Comparison of ENCODE assay signal across 8 cellular contexts in the genomic region with DNA sequence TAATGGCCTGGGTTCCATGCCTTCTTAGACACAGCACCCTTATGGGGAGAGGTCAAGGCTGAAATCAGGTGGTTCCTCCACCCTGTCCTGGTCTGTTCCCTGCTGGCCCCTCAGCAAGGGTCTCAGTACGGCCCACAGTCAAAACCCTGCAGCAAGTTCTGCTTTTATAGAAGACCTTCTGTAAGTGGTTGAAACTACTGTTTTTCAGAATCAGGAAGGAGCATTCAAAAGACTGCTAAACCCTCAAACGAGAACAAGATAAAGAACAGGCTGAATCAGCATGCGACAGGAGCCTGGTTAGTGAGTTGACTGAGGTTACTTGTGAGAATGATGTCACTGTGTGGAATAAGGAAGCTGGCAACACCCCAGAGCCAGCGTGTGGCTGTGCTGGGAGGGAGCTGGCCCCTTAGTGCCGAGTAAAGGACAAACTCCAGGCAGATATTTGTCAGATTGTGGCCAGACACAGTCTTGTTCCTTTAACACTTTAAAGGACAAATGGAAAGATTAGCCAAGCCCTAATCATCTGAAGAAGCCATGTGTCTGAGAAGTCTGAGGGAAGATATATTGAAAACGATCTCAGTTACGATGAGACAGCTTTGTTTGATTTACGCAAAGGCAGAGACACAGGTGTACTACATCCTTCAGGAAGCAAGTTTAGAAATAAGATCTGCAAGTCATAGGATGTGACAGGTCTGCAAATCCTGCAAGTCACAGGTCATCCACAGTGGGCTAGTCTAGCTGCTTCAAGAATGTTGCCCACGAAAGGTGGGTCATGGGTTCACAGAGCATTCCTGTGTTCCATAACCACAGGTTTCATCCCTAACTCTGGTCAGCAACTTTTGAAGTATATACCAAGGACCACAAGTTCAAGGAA. TPM values are rescaled to one million over a fixed set of nuclear protein-coding genes. Genes with fewer than 3 reads are reported as not detected.
A peak's percentile ranks its signal among the peaks of the same experiment; 100 is the strongest.
DNase-seq lines count a peak whose midpoint lies in the region; ATAC-seq and TF ChIP-seq lines count a peak whose summit lies in the region.

No MANE protein-coding gene starts in this region.

- peak overlapping the region; percentile 79 for H3K27ac Mint-ChIP-seq in T-helper 2 cell treated with Interferon-gamma antibody and Interleukin-4, amounts not matched to agents 5 μg/mL and 100 μg/mL, for 36 hours

- H3K9me3 ChIP-seq in colonic mucosa: no peaks in the 10 kb centered on the region
- no peaks in the 10 kb centered on the region for H3K9me3 ChIP-seq in stomach

- H3K4me3 Mint-ChIP-seq in T-helper 2 cell treated with Interferon-gamma antibody and Interleukin-4, amounts not matched to agents 5 μg/mL and 100 μg/mL, for 36 hours: peak overlapping the region; percentile 61

- H3K27me3 ChIP-seq in colonic mucosa (no peaks in the 10 kb centered on the region), stomach (no peaks in the 10 kb centered on the region)

- H3K36me3 Mint-ChIP-seq in T-helper 2 cell treated with Interferon-gamma antibody and Interleukin-4, amounts not matched to agents 5 μg/mL and 100 μg/mL, for 36 hours (ENCODE audit: low read depth): peaks cover 5% of the 10 kb centered on the region

- H3K27ac ChIP-seq in colonic mucosa (peak overlapping the region; percentile 88), stomach (peak overlapping the region; percentile 71 to 87 (median 81))

- no peak overlapping the region for H3K4me3 ChIP-seq in colonic mucosa
- no peak overlapping the region for H3K4me3 ChIP-seq in stomach

- DNase-seq in activated CD4-positive, CD25-positive, alpha-beta regulatory T cell (lab: John Stamatoyannopoulos, UW): no peak
- DNase-seq in T-helper 2 cell treated with Interferon-gamma antibody and Interleukin-4, amounts not matched to agents 5 μg/mL and 100 μg/mL, for 36 hours (ENCODE audit: low spot score): peak; percentile 70
- DNase-seq in colonic mucosa: peak; percentile 94
- DNase-seq in middle frontal gyrus (ENCODE audit: extremely low spot score, low spot score): peak; percentile 16
- peak; percentile 94 for DNase-seq in stomach
- no peak for DNase-seq in NCI-H524 treated with DMSO at 0.1 percent for 48 hours (lab: John Stamatoyannopoulos, UW)

- peak overlapping the region; percentile 20 to 83 for H3K9ac ChIP-seq in colonic mucosa (ENCODE audit: low read depth in 2 of 2, low read length in 2 of 2)

- TF ChIP-seq POLR2A in stomach (IDR thresholded peaks at IDR 0.05): no peak

- no peak for TF ChIP-seq EP300 in stomach (IDR thresholded peaks at IDR 0.05)

- H3K4me1 ChIP-seq in colonic mucosa (no peaks in the 10 kb centered on the region), stomach (peaks cover 7 to 38% (median 16%) of the 10 kb centered on the region in 4 donors)

- no peaks in the 10 kb centered on the region for H3K36me3 ChIP-seq in colonic mucosa
- no peaks in the 10 kb centered on the region for H3K36me3 ChIP-seq in stomach

- peak; percentile 72 to 86 for ATAC-seq in activated CD4-positive, CD25-positive, alpha-beta regulatory T cell treated with anti-CD3 and anti-CD28 coated beads, Interleukin-2, amount 50 U/mL, for 24 hours
- ATAC-seq in HG03442 (IDR thresholded peaks at IDR 0.05; ENCODE audit: unreplicated experiment): peak; percentile 87

- WGBS in stomach, 5 donors: 26 to 38% (median 31%) methylated on average over 9 of the region's 9 CpGs

- peaks cover 25% of the 10 kb centered on the region for H3K4me1 Mint-ChIP-seq in T-helper 2 cell treated with Interferon-gamma antibody and Interleukin-4, amounts not matched to agents 5 μg/mL and 100 μg/mL, for 36 hours (ENCODE audit: low read depth)

- TF ChIP-seq CTCF in colonic mucosa (IDR thresholded peaks at IDR 0.05) (no peak), stomach (IDR thresholded peaks at IDR 0.05) (no peak)

- intact Hi-C loops in colonic mucosa (cut with DNase I): no loop called here
- intact Hi-C loops in stomach (cut with DNase I; ENCODE audit: low total_unique reads): no loop called here

- no peaks in the 10 kb centered on the region for H3K9me3 Mint-ChIP-seq in T-helper 2 cell treated with Interferon-gamma antibody and Interleukin-4, amounts not matched to agents 5 μg/mL and 100 μg/mL, for 36 hours

- H3K27me3 Mint-ChIP-seq in T-helper 2 cell treated with Interferon-gamma antibody and Interleukin-4, amounts not matched to agents 5 μg/mL and 100 μg/mL, for 36 hours (ENCODE audit: low read depth): no peaks in the 10 kb centered on the region

RNA-seq across cellular contexts. Expression of a gene that starts 54.0 kb away (rescaled TPM):
- total RNA-seq in colonic mucosa (100 to 1,000 TPM in 1 of 2 donors, 10 to 100 TPM in 1; 43.1 to 108 TPM), stomach (10 to 100 TPM in 2 of 5 donors, 1 to 10 TPM in 3; 4.1 to 39.7 (median 9.0) TPM)
- polyA plus RNA-seq in stomach: 1 to 10 TPM; 5.0 to 7.6 (median 6.1) TPM

Comparison
In these comparisons a context has a peak if more than half of its experiments do, and no peak if none do; other contexts are left out.
1. DNase-seq: peak in T-helper 2 cell treated with Interferon-gamma antibody and Interleukin-4, amounts not matched to agents 5 μg/mL and 100 μg/mL, for 36 hours (single experiment), colonic mucosa (single experiment), middle frontal gyrus (single experiment) and stomach (single experiment); none in activated CD4-positive, CD25-positive, alpha-beta regulatory T cell (0 of 4) and NCI-H524 treated with DMSO at 0.1 percent for 48 hours (single experiment).